Comparison of ENCODE assay signal across 35 cellular contexts in genomic region chr1:75503221-75503974, GRCh38.
DNase-seq lines count a peak whose midpoint lies in the region; TF ChIP-seq lines count a peak whose summit lies in the region.
"Had no signal": no experiment of that assay in that cellular context is flagged by ENCODE, and none has a peak within 500 bp of the region (broad histone marks: within the 10 kb centered on the region; RNA-seq: fewer than 3 reads in every experiment).

No MANE protein-coding gene starts in this region.

- H3K4me3 Mint-ChIP-seq in activated CD4-positive, alpha-beta T cell treated with anti-CD3 and anti-CD28 coated beads, Interleukin-2, amount 10 ng/mL, durations not matched to agents 24 days and 14 days = no peak overlapping the region
- H3K4me3 Mint-ChIP-seq: activated B cell treated with CpG ODN at 0.5 μM for 24 hours; activated naive CD8-positive, alpha-beta T cell treated with anti-CD3 and anti-CD28 coated beads for 36 hours; activated T-cell treated with anti-CD3 and anti-CD28 coated beads, Interleukin-2, amount 50 U/mL, for 24 hours; effector memory CD8-positive, alpha-beta T cell; neural progenitor cell had no signal

- H2BK15ac ChIP-seq in mesenchymal stem cell (ENCODE audit: low read depth, poor library complexity, severe bottlenecking) = peak overlapping the region; percentile 48

- H3K9ac ChIP-seq in mesenchymal stem cell (ENCODE audit: low read length) = no peak overlapping the region
- H3K9ac ChIP-seq: GM23248, KMS-11, neural progenitor cell had no signal

- WGBS in mesenchymal stem cell = 95% methylated on average over 6 of the region's 7 CpGs

- H3K4me1 Mint-ChIP-seq in activated CD4-positive, alpha-beta T cell treated with anti-CD3 and anti-CD28 coated beads, Interleukin-2, amount 10 ng/mL, durations not matched to agents 24 days and 14 days = no peaks in the 10 kb centered on the region
- H3K4me1 Mint-ChIP-seq: activated B cell treated with CpG ODN at 0.5 μM for 24 hours; activated naive CD8-positive, alpha-beta T cell treated with anti-CD3 and anti-CD28 coated beads for 36 hours had no signal

- no peak for TF ChIP-seq POLR2A in Peyer's patch (IDR thresholded peaks at IDR 0.05)

- H2AFZ ChIP-seq in mesenchymal stem cell (ENCODE audit: low read depth, low read length) = no peak overlapping the region
- H2AFZ ChIP-seq: GM23248, neural progenitor cell had no signal

- no peak overlapping the region for H3K4ac ChIP-seq in mesenchymal stem cell (ENCODE audit: low read depth in 1 of 2, low read length in 2 of 2)

- H3K9me3 ChIP-seq in mesenchymal stem cell (ENCODE audit: control insufficient read depth, low read length) = peaks cover 24% of the 10 kb centered on the region
- no peaks in the 10 kb centered on the region for H3K9me3 ChIP-seq in Peyer's patch
- H3K9me3 ChIP-seq: left lung, pancreas, testis had no signal

- H4K8ac ChIP-seq in mesenchymal stem cell (ENCODE audit: low read length) = no peak overlapping the region

- no peaks in the 10 kb centered on the region for H3K9me3 Mint-ChIP-seq in activated CD4-positive, alpha-beta T cell treated with anti-CD3 and anti-CD28 coated beads, Interleukin-2, amount 10 ng/mL, durations not matched to agents 24 days and 14 days
- H3K9me3 Mint-ChIP-seq: activated T-cell treated with anti-CD3 and anti-CD28 coated beads, Interleukin-2, amount 50 U/mL, for 24 hours; effector memory CD8-positive, alpha-beta T cell had no signal

- H3K4me1 ChIP-seq in mesenchymal stem cell (ENCODE audit: control insufficient read depth, insufficient read depth, low read depth, low read length) = no peaks in the 10 kb centered on the region
- H3K4me1 ChIP-seq in Peyer's patch = no peaks in the 10 kb centered on the region
- H3K4me1 ChIP-seq: left lung, neural progenitor cell, pancreas, testis had no signal

- no peak overlapping the region for H2AK5ac ChIP-seq in mesenchymal stem cell (ENCODE audit: low read length, severe bottlenecking)

- H3K4me3 ChIP-seq in astrocyte of the spinal cord (ENCODE audit: low read depth, low read length) (no peak overlapping the region), mesenchymal stem cell (ENCODE audit: insufficient read depth in 1 of 2, low read depth in 1 of 2, low read length in 2 of 2) (no peak overlapping the region), Peyer's patch (no peak overlapping the region)
- H3K4me3 ChIP-seq: coronary artery, GM23248, left lung, neural progenitor cell, pancreas, smooth muscle cell, testis had no signal

- H3K4me2 ChIP-seq in mesenchymal stem cell (ENCODE audit: low read length, poor library complexity, severe bottlenecking) = no peak overlapping the region
- H3K4me2 ChIP-seq: KMS-11, neural progenitor cell, smooth muscle cell had no signal

- no peaks in the 10 kb centered on the region for H3K27me3 Mint-ChIP-seq in activated CD4-positive, alpha-beta T cell treated with anti-CD3 and anti-CD28 coated beads, Interleukin-2, amount 10 ng/mL, durations not matched to agents 24 days and 14 days
- H3K27me3 Mint-ChIP-seq: activated B cell treated with CpG ODN at 0.5 μM for 24 hours; activated naive CD8-positive, alpha-beta T cell treated with anti-CD3 and anti-CD28 coated beads for 36 hours; effector memory CD8-positive, alpha-beta T cell had no signal

- H3K36me3 Mint-ChIP-seq in activated CD4-positive, alpha-beta T cell treated with anti-CD3 and anti-CD28 coated beads, Interleukin-2, amount 10 ng/mL, durations not matched to agents 24 days and 14 days (ENCODE audit: low read depth) = no peaks in the 10 kb centered on the region
- H3K36me3 Mint-ChIP-seq: activated naive CD8-positive, alpha-beta T cell treated with anti-CD3 and anti-CD28 coated beads for 36 hours; neural progenitor cell had no signal

- H3K27me3 ChIP-seq in mesenchymal stem cell (ENCODE audit: control insufficient read depth in 1 of 2, insufficient read depth in 1 of 2, low read length in 2 of 2) = no peaks in the 10 kb centered on the region
- H3K27me3 ChIP-seq in Peyer's patch = no peaks in the 10 kb centered on the region
- H3K27me3 ChIP-seq: left lung, neural progenitor cell, pancreas, testis had no signal

- H3K14ac ChIP-seq in mesenchymal stem cell (ENCODE audit: low read length in 2 of 2) = no peak overlapping the region

- H3K23ac ChIP-seq in mesenchymal stem cell (ENCODE audit: low read length in 2 of 2) = no peak overlapping the region

- H4K91ac ChIP-seq in mesenchymal stem cell (ENCODE audit: low read length) = no peak overlapping the region

- DNase-seq in DMS 273 (lab: John Stamatoyannopoulos, UW; ENCODE audit: unreplicated experiment) (peak; percentile 15), DMS 273 treated with DMSO at 0.1 percent for 48 hours (lab: John Stamatoyannopoulos, UW) (no peak), OCI-M1 (lab: John Stamatoyannopoulos, UW) (peak; percentile 39), astrocyte of the spinal cord (ENCODE audit: low read depth, low spot score) (peak; percentile 22), mesenchymal stem cell (no peak), NCI-H1930 (lab: John Stamatoyannopoulos, UW) (no peak), Peyer's patch (no peak)
- DNase-seq in activated CD4-positive, alpha-beta T cell treated with anti-CD3 and anti-CD28 coated beads, Interleukin-2, amount 10 ng/mL, durations not matched to agents 24 days and 14 days = no peak
- DNase-seq: activated B cell treated with CpG ODN at 0.5 μM for 24 hours; activated CD4-positive, alpha-beta T cell treated with anti-CD3 and anti-CD28 coated beads, Interleukin-2, amount 50 U/mL, for 1 hour; activated effector memory CD4-positive, alpha-beta T cell treated with anti-CD3 and anti-CD28 coated beads, Interleukin-2, amount 50 U/mL, for 16 hours; activated naive CD8-positive, alpha-beta T cell treated with anti-CD3 and anti-CD28 coated beads for 36 hours; activated T-cell treated with anti-CD3 and anti-CD28 coated beads, Interleukin-2, amount 50 U/mL, for 24 hours; aorta; C1 segment of cervical spinal cord; caudate nucleus; COR-L47; DND-41; effector memory CD8-positive, alpha-beta T cell; foreskin fibroblast; left lung; mesendoderm; NCI-H1417 treated with DMSO at 0.1 percent for 48 hours; NCI-H2081; pancreas; right cardiac atrium; stimulated activated CD4-positive, alpha-beta T cell treated with anti-CD3 and anti-CD28 coated beads, Interleukin-1b, Interleukin-23, amount 100 ng/mL, for 48 hours; stimulated activated naive CD8-positive, alpha-beta T cell treated with anti-CD3 and anti-CD28 coated beads, Interleukin-15, Interleukin-2, amounts not matched to agents 100 U/mL and 50 U/mL, for 24 hours; testis had no signal

- H3K36me3 ChIP-seq in mesenchymal stem cell (ENCODE audit: control insufficient read depth in 1 of 2, insufficient read depth in 2 of 2, low read depth in 1 of 2, low read length in 2 of 2) = no peaks in the 10 kb centered on the region
- no peaks in the 10 kb centered on the region for H3K36me3 ChIP-seq in Peyer's patch
- H3K36me3 ChIP-seq: left lung, neural progenitor cell, pancreas had no signal

- intact Hi-C loops in activated CD4-positive, alpha-beta T cell treated with anti-CD3 and anti-CD28 coated beads, Interleukin-2, amount 10 ng/mL, durations not matched to agents 24 days and 14 days (cut with micrococcal nuclease) = no loop called here

- H2BK5ac ChIP-seq in mesenchymal stem cell (ENCODE audit: low read depth, low read length, poor library complexity, severe bottlenecking) = no peak overlapping the region

- H3K79me1 ChIP-seq in mesenchymal stem cell (replicated peaks; ENCODE audit: low read length, poor library complexity, severe bottlenecking) = no peaks in the 10 kb centered on the region

- H3K27ac ChIP-seq in mesenchymal stem cell (ENCODE audit: low read length, poor library complexity, severe bottlenecking) (no peak overlapping the region), Peyer's patch (no peak overlapping the region)
- H3K27ac ChIP-seq: 22Rv1, coronary artery, GM23248, KMS-11, left lung, neural progenitor cell, pancreas, testis had no signal

- H3K18ac ChIP-seq in mesenchymal stem cell (ENCODE audit: low read depth in 1 of 2, low read length in 2 of 2) = no peak overlapping the region

- TF ChIP-seq CTCF in astrocyte of the spinal cord (IDR thresholded peaks at IDR 0.05; ENCODE audit: low read depth, low read length) (no peak), Peyer's patch (IDR thresholded peaks at IDR 0.05) (no peak)

- H3K27ac Mint-ChIP-seq in activated CD4-positive, alpha-beta T cell treated with anti-CD3 and anti-CD28 coated beads, Interleukin-2, amount 10 ng/mL, durations not matched to agents 24 days and 14 days = no peak overlapping the region
- H3K27ac Mint-ChIP-seq: activated B cell treated with CpG ODN at 0.5 μM for 24 hours; activated naive CD8-positive, alpha-beta T cell treated with anti-CD3 and anti-CD28 coated beads for 36 hours; activated T-cell treated with anti-CD3 and anti-CD28 coated beads, Interleukin-2, amount 50 U/mL, for 24 hours; effector memory CD8-positive, alpha-beta T cell; neural progenitor cell had no signal

- H2BK12ac ChIP-seq in mesenchymal stem cell (ENCODE audit: low read length in 2 of 2) = no peak overlapping the region

- H2BK120ac ChIP-seq in mesenchymal stem cell (ENCODE audit: low read depth, low read length) = no peak overlapping the region

- in situ Hi-C loops in astrocyte of the spinal cord (cut with HindIII; ENCODE audit: low sequenced_read_pairs) = no loop called here

Comparison
In these comparisons a context has a peak if more than half of its experiments do, and no peak if none do; other contexts are left out.
1. DNase-seq: peak in DMS 273 (single experiment), OCI-M1 (single experiment) and astrocyte of the spinal cord (single experiment); none in DMS 273 treated with DMSO at 0.1 percent for 48 hours (single experiment), mesenchymal stem cell (single experiment), activated CD4-positive, alpha-beta T cell treated with anti-CD3 and anti-CD28 coated beads, Interleukin-2, amount 10 ng/mL, durations not matched to agents 24 days and 14 days (single experiment), NCI-H1930 (0 of 2) and Peyer's patch (0 of 3).